24 cellular contexts compared by ENCODE assay signal in genomic region chr13:39825886-39826285, GRCh38.
DNase-seq lines count a peak whose midpoint lies in the region; ATAC-seq and TF ChIP-seq lines count a peak whose summit lies in the region.
"Had no signal": no experiment of that assay in that cellular context is flagged by ENCODE, and none has a peak within 500 bp of the region (broad histone marks: within the 10 kb centered on the region; RNA-seq: fewer than 3 reads in every experiment).

No MANE protein-coding gene starts in this region.

- H3K4me1 ChIP-seq in A673 (ENCODE audit: insufficient read depth, low read length, poor library complexity, severe bottlenecking) = peaks cover 21% of the 10 kb centered on the region
- H3K4me1 ChIP-seq in CD4-positive, CD25-positive, alpha-beta regulatory T cell (ENCODE audit: control insufficient read depth, insufficient read depth, low read length, poor library complexity, severe bottlenecking) = no peaks in the 10 kb centered on the region
- H3K4me1 ChIP-seq: A549 had no signal

- H3K27me3 ChIP-seq in A673 (replicated peaks; ENCODE audit: insufficient read depth, low read depth, low read length, poor library complexity) = no peaks in the 10 kb centered on the region
- peaks cover 1% of the 10 kb centered on the region for H3K27me3 ChIP-seq in CD4-positive, CD25-positive, alpha-beta regulatory T cell (ENCODE audit: control insufficient read depth, insufficient read depth, low read length)

- no peaks in the 10 kb centered on the region for H3K9me3 ChIP-seq in A673 (ENCODE audit: low read depth, low read length, poor library complexity, severe bottlenecking)
- peaks cover 0 to 4% of the 10 kb centered on the region in 2 experiments for H3K9me3 ChIP-seq in CD4-positive, CD25-positive, alpha-beta regulatory T cell (ENCODE audit: control insufficient read depth in 2 of 2, low read length in 2 of 2)
- H3K9me3 ChIP-seq: A549 had no signal

- POLR2A ChIA-PET in A673 (lab: Charles Lee; ENCODE audit: low non-redundant PET) = no interaction called here

- no peak overlapping the region for H3K4me3 ChIP-seq in A673 (ENCODE audit: low read depth, low read length, poor library complexity, severe bottlenecking)
- H3K4me3 ChIP-seq in CD4-positive, CD25-positive, alpha-beta regulatory T cell (ENCODE audit: low read depth, low read length) = no peak overlapping the region
- H3K4me3 ChIP-seq: A549, PC-9 had no signal

- peak overlapping the region in 2 of 3 donors; percentile 39 to 77 for H3K27ac Mint-ChIP-seq in CD4-positive, CD25-positive, alpha-beta regulatory T cell
- H3K27ac Mint-ChIP-seq in activated T-helper 1 cell treated with anti-CD3 and anti-CD28 coated beads, Interleukin-12 subunit alpha, Interleukin-12 subunit beta, Interleukin-2, Interleukin-4 antibody, amounts not matched to agents 30 ng/mL and 10 ng/mL and 1 ng/mL, durations not matched to agents 14 hours and 24 hours and 36 hours = no peak overlapping the region
- H3K27ac Mint-ChIP-seq: T-helper 2 cell treated with Interferon-gamma antibody and Interleukin-4, amounts not matched to agents 5 μg/mL and 100 μg/mL, for 36 hours had no signal

- no peaks in the 10 kb centered on the region for H3K36me3 ChIP-seq in A673 (ENCODE audit: insufficient read depth, low read length, poor library complexity, severe bottlenecking)
- no peaks in the 10 kb centered on the region for H3K36me3 ChIP-seq in CD4-positive, CD25-positive, alpha-beta regulatory T cell (ENCODE audit: control insufficient read depth, insufficient read depth, low read length)

- no peaks in the 10 kb centered on the region for H3K36me3 Mint-ChIP-seq in CD4-positive, CD25-positive, alpha-beta regulatory T cell
- H3K36me3 Mint-ChIP-seq in activated T-helper 1 cell treated with anti-CD3 and anti-CD28 coated beads, Interleukin-12 subunit alpha, Interleukin-12 subunit beta, Interleukin-2, Interleukin-4 antibody, amounts not matched to agents 30 ng/mL and 10 ng/mL and 1 ng/mL, durations not matched to agents 14 hours and 24 hours and 36 hours (ENCODE audit: low read depth) = no peaks in the 10 kb centered on the region
- H3K36me3 Mint-ChIP-seq: CD8-positive, alpha-beta memory T cell had no signal

- no peak for TF ChIP-seq CTCF in A673 (conservative IDR thresholded peaks at IDR 0.05; ENCODE audit: low read depth, low read length)

- DNase-seq in A673 (ENCODE audit: low spot score) (peak; percentile 49), NCI-H748 treated with DMSO at 0.1 percent for 48 hours (lab: John Stamatoyannopoulos, UW) (peak; percentile 3), left kidney (ENCODE audit: low read depth, low spot score) (peak; percentile 3), SHP77 (lab: John Stamatoyannopoulos, UW) (no peak), DMS 273 (lab: John Stamatoyannopoulos, UW; ENCODE audit: unreplicated experiment) (no peak)
- DNase-seq in CD4-positive, CD25-positive, alpha-beta regulatory T cell = peak in 1 of 3 donors; percentile 8
- DNase-seq in activated T-helper 1 cell treated with anti-CD3 and anti-CD28 coated beads, Interleukin-12 subunit alpha, Interleukin-12 subunit beta, Interleukin-2, Interleukin-4 antibody, amounts not matched to agents 30 ng/mL and 10 ng/mL and 1 ng/mL, durations not matched to agents 14 hours and 24 hours and 36 hours (ENCODE audit: low spot score) = no peak
- DNase-seq: CD8-positive, alpha-beta memory T cell; DMS79 treated with DMSO at 0.1 percent for 48 hours; GF-D8; HCEC 1CT; IMR-90; NCI-H1092 treated with DMSO at 0.1 percent for 48 hours; NCI-H146; NCI-H1930; NCI-H2171; NCI-H345; NCI-H524; PC-9; Right ventricle myocardium superior; T-helper 1 cell had no signal

- H3K9me3 Mint-ChIP-seq in CD4-positive, CD25-positive, alpha-beta regulatory T cell = peaks cover 2 to 10% (median 5%) of the 10 kb centered on the region in 7 donors
- H3K9me3 Mint-ChIP-seq in activated T-helper 1 cell treated with anti-CD3 and anti-CD28 coated beads, Interleukin-12 subunit alpha, Interleukin-12 subunit beta, Interleukin-2, Interleukin-4 antibody, amounts not matched to agents 30 ng/mL and 10 ng/mL and 1 ng/mL, durations not matched to agents 14 hours and 24 hours and 36 hours = peaks cover 10% of the 10 kb centered on the region

- no TSS peak for BruUV-seq in A673 (replicated peaks; lab: Mats Ljungman, UMichigan)

- peaks cover 8% of the 10 kb centered on the region for H3K27me3 Mint-ChIP-seq in CD4-positive, CD25-positive, alpha-beta regulatory T cell
- peaks cover 3% of the 10 kb centered on the region for H3K27me3 Mint-ChIP-seq in activated T-helper 1 cell treated with anti-CD3 and anti-CD28 coated beads, Interleukin-12 subunit alpha, Interleukin-12 subunit beta, Interleukin-2, Interleukin-4 antibody, amounts not matched to agents 30 ng/mL and 10 ng/mL and 1 ng/mL, durations not matched to agents 14 hours and 24 hours and 36 hours (ENCODE audit: insufficient read depth)

- CTCF ChIA-PET in A673 (lab: Charles Lee) = no interaction called here

- H3K4me1 Mint-ChIP-seq in CD4-positive, CD25-positive, alpha-beta regulatory T cell = peaks cover 6 to 41% (median 19%) of the 10 kb centered on the region in 4 donors
- H3K4me1 Mint-ChIP-seq in activated T-helper 1 cell treated with anti-CD3 and anti-CD28 coated beads, Interleukin-12 subunit alpha, Interleukin-12 subunit beta, Interleukin-2, Interleukin-4 antibody, amounts not matched to agents 30 ng/mL and 10 ng/mL and 1 ng/mL, durations not matched to agents 14 hours and 24 hours and 36 hours (ENCODE audit: low read depth) = peaks cover 26% of the 10 kb centered on the region

- ATAC-seq in CD4-positive, CD25-positive, alpha-beta regulatory T cell (ENCODE audit: low read depth in 2 of 2) = no peak
- ATAC-seq: A549 had no signal

- H3K4me3 Mint-ChIP-seq in CD4-positive, CD25-positive, alpha-beta regulatory T cell = peak overlapping the region in 3 of 4 donors; percentile 20 to 73 (median 34)
- no peak overlapping the region for H3K4me3 Mint-ChIP-seq in activated T-helper 1 cell treated with anti-CD3 and anti-CD28 coated beads, Interleukin-12 subunit alpha, Interleukin-12 subunit beta, Interleukin-2, Interleukin-4 antibody, amounts not matched to agents 30 ng/mL and 10 ng/mL and 1 ng/mL, durations not matched to agents 14 hours and 24 hours and 36 hours
- H3K4me3 Mint-ChIP-seq: T-helper 2 cell treated with Interferon-gamma antibody and Interleukin-4, amounts not matched to agents 5 μg/mL and 100 μg/mL, for 36 hours had no signal

- no peak overlapping the region for H3K27ac ChIP-seq in A673 (ENCODE audit: low read depth, low read length, poor library complexity, severe bottlenecking)
- H3K27ac ChIP-seq in CD4-positive, CD25-positive, alpha-beta regulatory T cell (ENCODE audit: insufficient read depth, low read length, poor library complexity, severe bottlenecking) = no peak overlapping the region
- H3K27ac ChIP-seq: A549, C4-2B, PC-9 had no signal

- intact Hi-C loops in A673 (cut with micrococcal nuclease; ENCODE audit: unreplicated experiment) = no loop called here
- intact Hi-C loops in activated T-helper 1 cell treated with anti-CD3 and anti-CD28 coated beads, Interleukin-12 subunit alpha, Interleukin-12 subunit beta, Interleukin-2, Interleukin-4 antibody, amounts not matched to agents 30 ng/mL and 10 ng/mL and 1 ng/mL, durations not matched to agents 14 hours and 24 hours and 36 hours (cut with micrococcal nuclease) = no loop called here

Comparison
In these comparisons a context has a peak if more than half of its experiments do, and no peak if none do; other contexts are left out.
1. DNase-seq: peak in A673 (single experiment), NCI-H748 treated with DMSO at 0.1 percent for 48 hours (single experiment) and left kidney (single experiment); none in SHP77 (0 of 2), activated T-helper 1 cell treated with anti-CD3 and anti-CD28 coated beads, Interleukin-12 subunit alpha, Interleukin-12 subunit beta, Interleukin-2, Interleukin-4 antibody, amounts not matched to agents 30 ng/mL and 10 ng/mL and 1 ng/mL, durations not matched to agents 14 hours and 24 hours and 36 hours (single experiment) and DMS 273 (single experiment).